Comparison of ENCODE assay signal across 29 cellular contexts in genomic region chr12:100413006-100413405, GRCh38. TPM values are rescaled to one million over a fixed set of nuclear protein-coding genes. Genes with fewer than 3 reads are reported as not detected.
DNase-seq lines count a peak whose midpoint lies in the region; ATAC-seq and TF ChIP-seq lines count a peak whose summit lies in the region.
"Had no signal": no experiment of that assay in that cellular context is flagged by ENCODE, and none has a peak within 500 bp of the region (broad histone marks: within the 10 kb centered on the region; RNA-seq: fewer than 3 reads in every experiment).

No MANE protein-coding gene starts in this region.

- peak overlapping the region; percentile 26 for H3K4me2 ChIP-seq in hepatocyte
- H3K4me2 ChIP-seq: BLaER1 had no signal

- ATAC-seq in mucosa of descending colon (peak; percentile 68), HG03196 (IDR thresholded peaks at IDR 0.05; ENCODE audit: unreplicated experiment) (no peak)
- ATAC-seq: GM12878 had no signal

- no peaks in the 10 kb centered on the region for H3K9me3 ChIP-seq in Peyer's patch
- no peaks in the 10 kb centered on the region for H3K9me3 ChIP-seq in hepatocyte (ENCODE audit: low read depth)
- H3K9me3 ChIP-seq in mucosa of descending colon, result no peaks in the 10 kb centered on the region
- H3K9me3 ChIP-seq: BE2C, BLaER1 had no signal

- H2AFZ ChIP-seq in hepatocyte, result no peak overlapping the region

- H3K4me1 ChIP-seq in Peyer's patch (peaks cover 0 to 5% (median 0%) of the 10 kb centered on the region in 4 donors), hepatocyte (ENCODE audit: insufficient read depth) (no peaks in the 10 kb centered on the region), mucosa of descending colon (ENCODE audit: low read depth) (no peaks in the 10 kb centered on the region)
- H3K4me1 ChIP-seq: BE2C, BLaER1 had no signal

- H4K20me1 ChIP-seq in hepatocyte (ENCODE audit: insufficient read depth, poor library complexity, severe bottlenecking), result no peaks in the 10 kb centered on the region
- H4K20me1 ChIP-seq: BLaER1 had no signal

- H3K36me3 ChIP-seq in Peyer's patch, result no peaks in the 10 kb centered on the region
- no peaks in the 10 kb centered on the region for H3K36me3 ChIP-seq in hepatocyte (replicated peaks; ENCODE audit: insufficient read depth, low read depth)
- no peaks in the 10 kb centered on the region for H3K36me3 ChIP-seq in mucosa of descending colon (ENCODE audit: low read depth)
- H3K36me3 ChIP-seq: BE2C, BLaER1 had no signal

- H3K79me2 ChIP-seq in hepatocyte, result no peaks in the 10 kb centered on the region

- 82% methylated on average over 5 of the region's 5 CpGs for WGBS in hepatocyte (ENCODE audit: low lambda C conversion rate, missing lambda C conversion rate)

- no peak for TF ChIP-seq CTCF in Peyer's patch (IDR thresholded peaks at IDR 0.05)
- TF ChIP-seq CTCF in hepatocyte (IDR thresholded peaks at IDR 0.05; ENCODE audit: poor library complexity), result no peak
- no peak for TF ChIP-seq CTCF in mucosa of descending colon (IDR thresholded peaks at IDR 0.05)

- peak in 1 of 2 donors; percentile 31 for TF ChIP-seq POLR2A in Peyer's patch (IDR thresholded peaks at IDR 0.05)

- H3K4me3 ChIP-seq in Peyer's patch, result no peak overlapping the region
- H3K4me3 ChIP-seq in hepatocyte, result no peak overlapping the region
- H3K4me3 ChIP-seq in mucosa of descending colon, result no peak overlapping the region
- H3K4me3 ChIP-seq: BLaER1, GM12878 had no signal

- H3K27me3 ChIP-seq in Peyer's patch (no peaks in the 10 kb centered on the region), hepatocyte (no peaks in the 10 kb centered on the region)
- H3K27me3 ChIP-seq: BE2C, BLaER1 had no signal

- H3K27ac ChIP-seq in Peyer's patch (peak overlapping the region in 3 of 4 donors; percentile 49 to 86 (median 60)), hepatocyte (peak overlapping the region; percentile 86)
- H3K27ac ChIP-seq: BLaER1 had no signal

- peak in 1 of 3 donors; percentile 67 for DNase-seq in Peyer's patch
- DNase-seq in hepatocyte (ENCODE audit: low spot score), result peak; percentile 54
- DNase-seq in mucosa of descending colon, result no peak
- no peak for DNase-seq in iPS-NIHi11 (ENCODE audit: low spot score)
- DNase-seq in mucosa of gallbladder (ENCODE audit: low spot score), result no peak
- DNase-seq in NCI-H146 treated with DMSO at 0.1 percent for 48 hours (lab: John Stamatoyannopoulos, UW; ENCODE audit: unreplicated experiment), result no peak
- DNase-seq: 8988T; ACHN; BE2C; C1 segment of cervical spinal cord; CD4-positive, alpha-beta memory T cell; CD4-positive, CD25-positive, alpha-beta regulatory T cell; CD8-positive, alpha-beta memory T cell; COR-L47; DMS 273 treated with DMSO at 0.1 percent for 48 hours; DMS153; DMS53; DMS79; DND-41; EL; GDM1 had no signal

- no peaks in the 10 kb centered on the region for H3K9me2 ChIP-seq in hepatocyte (replicated peaks; ENCODE audit: insufficient read depth)

- intact Hi-C loops in mucosa of descending colon (cut with DNase I, micrococcal nuclease), result no loop called here

RNA-seq across cellular contexts. Expression of gene SLC17A8, which starts 56.1 kb away (rescaled TPM):
- 100 to 1,000 TPM in 1 of 4 donors, 10 to 100 TPM in 2, not detected in 1; 61.9 to 212 (median 83.1) TPM for total RNA-seq in Peyer's patch
- 0.10 and 0.40 TPM in 2 replicates for total RNA-seq in hepatocyte
- polyA plus RNA-seq in hepatocyte, result not detected in 2 replicates
- 1 to 10 TPM; 2.6 to 3.0 (median 2.7) TPM for total RNA-seq in mucosa of descending colon
- total RNA-seq in mucosa of gallbladder, result not detected
- total RNA-seq: A673; CD4-positive, alpha-beta memory T cell; CD4-positive, CD25-positive, alpha-beta regulatory T cell; CD8-positive, alpha-beta memory T cell; Daoy; G401; GM12878 had no signal
- polyA plus RNA-seq: AG04450; CD14-positive monocyte; CD4-positive, alpha-beta memory T cell; CD4-positive, CD25-positive, alpha-beta regulatory T cell; CD8-positive, alpha-beta memory T cell had no signal
